ENCODE assay signal across 1 cellular context in genomic region chr13:57136093-57136492, GRCh38.
TF ChIP-seq lines count a peak whose summit lies in the region.

No MANE protein-coding gene starts in this region.

TF ChIP-seq in H1, 55 proteins besides CTCF, POLR2A, EP300 and RAD21:
- no peak for TF ChIP-seq RFX5 (IDR thresholded peaks at IDR 0.05; ENCODE audit: borderline replicate concordance, low read depth, low read length)
- no peak for TF ChIP-seq MAX (IDR thresholded peaks at IDR 0.05)
- no peak for TF ChIP-seq SIX5 (IDR thresholded peaks at IDR 0.05; ENCODE audit: low read depth, low read length)
- TF ChIP-seq TCF12 (IDR thresholded peaks at IDR 0.05; ENCODE audit: low read depth, low read length): no peak
- TF ChIP-seq SAP30 (IDR thresholded peaks at IDR 0.05; ENCODE audit: insufficient read depth, insufficient replicate concordance, low read length): no peak
- no peak for TF ChIP-seq CBX8 (IDR thresholded peaks at IDR 0.05; ENCODE audit: borderline replicate concordance, low read depth, low read length)
- TF ChIP-seq NRF1 (IDR thresholded peaks at IDR 0.05; ENCODE audit: low read depth, low read length): no peak
- no peak for TF ChIP-seq JUND (IDR thresholded peaks at IDR 0.05; ENCODE audit: low read length)
